ENCODE assay signal across 10 cellular contexts in genomic region chr3:36381311-36381956, GRCh38. TPM values are rescaled to one million over a fixed set of nuclear protein-coding genes. Genes with fewer than 3 reads are reported as not detected.
DNase-seq lines count a peak whose midpoint lies in the region; ATAC-seq and TF ChIP-seq lines count a peak whose summit lies in the region.
"Had no signal": no experiment of that assay in that cellular context is flagged by ENCODE, and none has a peak within 500 bp of the region (broad histone marks: within the 10 kb centered on the region; RNA-seq: fewer than 3 reads in every experiment).

No MANE protein-coding gene starts in this region.

- peak overlapping the region; percentile 82 for H3K4me3 ChIP-seq in NT2/D1 (ENCODE audit: insufficient read length, low read depth)
- H3K4me3 ChIP-seq in fibroblast of the aortic adventitia (ENCODE audit: low read depth, low read length), result peak overlapping the region; percentile 81
- no peak overlapping the region for H3K4me3 ChIP-seq in thyroid gland (replicated peaks in 1 of 3)

- H3K36me3 ChIP-seq in NT2/D1 (ENCODE audit: insufficient read depth, insufficient read length, low read length) (peaks cover 2% of the 10 kb centered on the region), thyroid gland (no peaks in the 10 kb centered on the region)

- no peak for TF ChIP-seq POLR2A in thyroid gland (IDR thresholded peaks at IDR 0.05)

- ATAC-seq in HG03175 (IDR thresholded peaks at IDR 0.05; ENCODE audit: unreplicated experiment), result no peak
- no peak for ATAC-seq in stimulated activated naive B cell treated with anti-CD40 and anti-IgM and Interleukin-4, amounts not matched to agents 10 μg/mL and 1 μg/mL and 100 μg/mL, for 72 hours (replicated peaks)
- ATAC-seq: left colon had no signal

- H3K36me3 Mint-ChIP-seq in progenitor cell of endocrine pancreas (ENCODE audit: insufficient read depth), result no peaks in the 10 kb centered on the region
- H3K36me3 Mint-ChIP-seq in stimulated activated naive B cell treated with anti-CD40 and anti-IgM and Interleukin-4, amounts not matched to agents 10 μg/mL and 1 μg/mL and 100 μg/mL, for 72 hours, result peaks cover 0 to 2% of the 10 kb centered on the region in 2 donors

- no peak overlapping the region for H3K9ac ChIP-seq in NT2/D1 (ENCODE audit: insufficient read length, low read depth)

- peaks cover 7% of the 10 kb centered on the region for H3K4me1 Mint-ChIP-seq in progenitor cell of endocrine pancreas (ENCODE audit: low read depth)
- peaks cover 5 to 7% of the 10 kb centered on the region in 2 donors for H3K4me1 Mint-ChIP-seq in stimulated activated naive B cell treated with anti-CD40 and anti-IgM and Interleukin-4, amounts not matched to agents 10 μg/mL and 1 μg/mL and 100 μg/mL, for 72 hours

- H3K4me1 ChIP-seq in NT2/D1 (ENCODE audit: insufficient read depth, insufficient read length) (no peaks in the 10 kb centered on the region), thyroid gland (no peaks in the 10 kb centered on the region)

- no peak for TF ChIP-seq CTCF in fibroblast of the aortic adventitia (IDR thresholded peaks at IDR 0.05; ENCODE audit: insufficient read depth, low read length)
- TF ChIP-seq CTCF in progenitor cell of endocrine pancreas (IDR thresholded peaks at IDR 0.05; ENCODE audit: unreplicated experiment), result no peak
- TF ChIP-seq CTCF in thyroid gland (IDR thresholded peaks at IDR 0.05), result no peak

- WGBS in thyroid gland, 2 donors, result 66 to 69% methylated on average over 8 of the region's 8 CpGs

- H3K27me3 ChIP-seq in NT2/D1 (ENCODE audit: insufficient read depth, insufficient read length) (peaks cover 42% of the 10 kb centered on the region), thyroid gland (no peaks in the 10 kb centered on the region)

- no peak overlapping the region for H3K27ac ChIP-seq in thyroid gland

- peaks cover 45% of the 10 kb centered on the region for H3K27me3 Mint-ChIP-seq in progenitor cell of endocrine pancreas
- peaks cover 30 to 36% of the 10 kb centered on the region in 2 donors for H3K27me3 Mint-ChIP-seq in stimulated activated naive B cell treated with anti-CD40 and anti-IgM and Interleukin-4, amounts not matched to agents 10 μg/mL and 1 μg/mL and 100 μg/mL, for 72 hours

- intact Hi-C loops in thyroid gland (cut with DNase I), result no loop called here

- H3K4me3 Mint-ChIP-seq in progenitor cell of endocrine pancreas (ENCODE audit: low read depth), result peak overlapping the region; percentile 74
- H3K4me3 Mint-ChIP-seq in stimulated activated naive B cell treated with anti-CD40 and anti-IgM and Interleukin-4, amounts not matched to agents 10 μg/mL and 1 μg/mL and 100 μg/mL, for 72 hours, result no peak overlapping the region

- H3K9me3 ChIP-seq in NT2/D1 (ENCODE audit: insufficient read depth, low read length) (no peaks in the 10 kb centered on the region), thyroid gland (no peaks in the 10 kb centered on the region)

- peak; percentile 41 for DNase-seq in EH (ENCODE audit: low read depth)
- no peak for DNase-seq in NT2/D1 (ENCODE audit: low read depth, low spot score)
- DNase-seq in fibroblast of the aortic adventitia (ENCODE audit: low read depth), result peak; percentile 28
- DNase-seq in progenitor cell of endocrine pancreas (ENCODE audit: low spot score, unreplicated experiment), result no peak
- no peak for DNase-seq in T1000 (lab: John Stamatoyannopoulos, UW)
- no peak for DNase-seq in stimulated activated naive B cell treated with anti-CD40 and anti-IgM and Interleukin-4, amounts not matched to agents 10 μg/mL and 1 μg/mL and 100 μg/mL, for 72 hours
- no peak for DNase-seq in thyroid gland
- DNase-seq: left colon, NCI-H1694 treated with DMSO at 0.1 percent for 48 hours had no signal

- no peaks in the 10 kb centered on the region for H3K9me3 Mint-ChIP-seq in progenitor cell of endocrine pancreas (ENCODE audit: low read depth)
- H3K9me3 Mint-ChIP-seq in stimulated activated naive B cell treated with anti-CD40 and anti-IgM and Interleukin-4, amounts not matched to agents 10 μg/mL and 1 μg/mL and 100 μg/mL, for 72 hours, result no peaks in the 10 kb centered on the region

- no peak overlapping the region for H3K27ac Mint-ChIP-seq in progenitor cell of endocrine pancreas
- no peak overlapping the region for H3K27ac Mint-ChIP-seq in stimulated activated naive B cell treated with anti-CD40 and anti-IgM and Interleukin-4, amounts not matched to agents 10 μg/mL and 1 μg/mL and 100 μg/mL, for 72 hours

RNA-seq across cellular contexts. Expression of gene STAC, which starts 1.1 kb away (rescaled TPM):
- 2.1 and 14.8 TPM in 2 replicates for total RNA-seq in fibroblast of the aortic adventitia (ENCODE audit: low replicate concordance)
- total RNA-seq in progenitor cell of endocrine pancreas, result 1.2 and 1.6 TPM in 2 replicates
- 1 to 10 TPM in 2 of 4 donors, under 1 TPM in 1, not detected in 1; 0.40 to 4.7 (median 1.3) TPM for total RNA-seq in thyroid gland

Comparison
In these comparisons a context has a peak if more than half of its experiments do, and no peak if none do; other contexts are left out.
1. DNase-seq: peak in EH (single experiment) and fibroblast of the aortic adventitia (single experiment); none in NT2/D1 (single experiment), progenitor cell of endocrine pancreas (single experiment), T1000 (single experiment), stimulated activated naive B cell treated with anti-CD40 and anti-IgM and Interleukin-4, amounts not matched to agents 10 μg/mL and 1 μg/mL and 100 μg/mL, for 72 hours (single experiment) and thyroid gland (0 of 2).
2. H3K4me3 ChIP-seq: peak in NT2/D1 (single experiment) and fibroblast of the aortic adventitia (single experiment); none in thyroid gland (0 of 3).